Comparison of ENCODE assay signal across 31 cellular contexts in the genomic region with DNA sequence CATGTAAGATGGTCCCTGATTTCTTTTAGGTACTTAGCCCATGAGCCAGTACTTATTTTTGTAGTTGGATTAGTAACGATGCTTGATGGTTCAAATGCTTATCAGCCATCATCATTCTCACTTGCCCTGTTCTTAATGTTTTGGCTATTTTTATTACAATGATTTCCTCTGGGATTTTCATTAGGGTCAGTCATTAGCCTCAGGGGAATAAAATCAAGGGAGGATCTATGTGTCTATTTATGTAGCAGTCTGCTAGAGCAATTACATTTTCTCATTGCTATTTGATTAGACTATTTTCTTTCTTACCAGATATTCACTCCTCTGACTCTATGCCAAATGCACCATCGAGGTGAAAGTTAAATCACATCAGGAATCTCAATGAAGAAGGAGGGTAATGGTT.
"Had no signal": no experiment of that assay in that cellular context is flagged by ENCODE, and none has a peak within 500 bp of the region (broad histone marks: within the 10 kb centered on the region; RNA-seq: fewer than 3 reads in every experiment).

No MANE protein-coding gene starts in this region.

- ATAC-seq: activated CD8-positive, alpha-beta memory T cell treated with anti-CD3 and anti-CD28 coated beads, Interleukin-2, amount 10 ng/mL, durations not matched to agents 7 days and 5 days; body of pancreas; Panc1; T-helper 17 cell had no signal

- DNase-seq: activated B cell treated with CpG ODN at 0.5 μM for 24 hours; activated CD4-positive, alpha-beta T cell treated with anti-CD3 and anti-CD28 coated beads for 1 hour; activated CD4-positive, alpha-beta T cell treated with anti-CD3 and anti-CD28 coated beads, Interleukin-2, amount 10 ng/mL, durations not matched to agents 24 days and 14 days; activated CD4-positive, alpha-beta T cell treated with anti-CD3 and anti-CD28 coated beads, Interleukin-2, amount 50 U/mL, for 48 hours; activated CD8-positive, alpha-beta memory T cell treated with anti-CD3 and anti-CD28 coated beads, Interleukin-2, amount 10 ng/mL, durations not matched to agents 7 days and 5 days; activated effector memory CD4-positive, alpha-beta T cell treated with Interleukin-2 at 50 U/mL for 16 hours; activated naive CD4-positive, alpha-beta T cell; activated T-cell treated with anti-CD3 and anti-CD28 coated beads, Interleukin-2, amount 50 U/mL, for 24 hours; aorta; body of pancreas; KG1; MG63; MV-4-11; NCI-H1092 treated with DMSO at 0.1 percent for 48 hours; NCI-H1417 treated with DMSO at 0.1 percent for 48 hours; NCI-H1694; NCI-H2029; NCI-H2107; NCI-H2171 treated with DMSO at 0.1 percent for 48 hours; NCI-H226; NCI-H510A; NCI-H526 treated with DMSO at 0.1 percent for 48 hours; NCI-H82; NK-92 treated with Interleukin-12 subunit alpha and Interleukin-12 subunit beta, amount 100 ng/mL, for 24 hours; OCI-M1; RPMI8226; SHP77; T-helper 17 cell; T-helper 9 cell had no signal

- H3K36me3 ChIP-seq: MG63, SJSA1 had no signal

- H3K4me3 ChIP-seq: body of pancreas, MG63, SJSA1 had no signal

- H3K27ac ChIP-seq: body of pancreas, SJSA1 had no signal

- H3K9me3 ChIP-seq: body of pancreas, MG63, SJSA1 had no signal
